In genomic region chr2:43312751-43313641, GRCh38 we compare ENCODE assay signal across 8 cellular contexts.
DNase-seq lines count a peak whose midpoint lies in the region; ATAC-seq and TF ChIP-seq lines count a peak whose summit lies in the region.

No MANE protein-coding gene starts in this region.

- H3K4me3 ChIP-seq in right atrium auricular region (no peak overlapping the region), subcutaneous abdominal adipose tissue (ENCODE audit: low read depth in 1 of 5, low read length in 5 of 5) (no peak overlapping the region)

- no peaks in the 10 kb centered on the region for H3K9me3 ChIP-seq in right atrium auricular region
- H3K9me3 ChIP-seq in subcutaneous abdominal adipose tissue (ENCODE audit: control insufficient read depth in 5 of 5, low read length in 5 of 5) = no peaks in the 10 kb centered on the region

- H3K36me3 ChIP-seq in right atrium auricular region (no peaks in the 10 kb centered on the region), subcutaneous abdominal adipose tissue (ENCODE audit: control insufficient read depth in 5 of 5, insufficient read depth in 5 of 5, low read length in 5 of 5) (peaks cover 0 to 4% (median 0%) of the 10 kb centered on the region in 5 donors)

- peak overlapping the region; percentile 56 to 65 for H3K27ac ChIP-seq in right atrium auricular region
- peak overlapping the region; percentile 75 for H3K27ac ChIP-seq in subcutaneous abdominal adipose tissue (ENCODE audit: low read depth, low read length)

- DNase-seq in H4 (ENCODE audit: low spot score) = peak; percentile 81
- peak; percentile 36 for DNase-seq in SK-N-DZ (ENCODE audit: low spot score)
- DNase-seq in right atrium auricular region (ENCODE audit: low spot score) = no peak
- DNase-seq in activated CD8-positive, alpha-beta memory T cell treated with anti-CD3 and anti-CD28 coated beads, Interleukin-2, amount 50 U/mL, for 4 hours = no peak
- no peak for DNase-seq in germinal center (ENCODE audit: low spot score)

- TF ChIP-seq CTCF in right atrium auricular region (IDR thresholded peaks at IDR 0.05) = no peak

- H3K9ac ChIP-seq in subcutaneous abdominal adipose tissue (ENCODE audit: low read length in 5 of 5) = peak overlapping the region in 1 of 5 donors; percentile 4

- H3K27me3 ChIP-seq in right atrium auricular region (no peaks in the 10 kb centered on the region), subcutaneous abdominal adipose tissue (ENCODE audit: control insufficient read depth in 5 of 5, insufficient read depth in 4 of 5, low read length in 5 of 5) (no peaks in the 10 kb centered on the region)

- H3K4me1 ChIP-seq in right atrium auricular region (peaks cover 0 to 21% of the 10 kb centered on the region in 2 donors), subcutaneous abdominal adipose tissue (ENCODE audit: control insufficient read depth in 5 of 5, insufficient read depth in 5 of 5, low read length in 5 of 5) (peaks cover 0 to 24% (median 23%) of the 10 kb centered on the region in 5 donors)

- ATAC-seq in GM21367 (IDR thresholded peaks at IDR 0.05; ENCODE audit: unreplicated experiment) = no peak
- no peak for ATAC-seq in GM21423 (IDR thresholded peaks at IDR 0.05; ENCODE audit: unreplicated experiment)

Comparison
In these comparisons a context has a peak if more than half of its experiments do, and no peak if none do; other contexts are left out.
1. DNase-seq: peak in H4 (single experiment) and SK-N-DZ (single experiment); none in right atrium auricular region (single experiment), activated CD8-positive, alpha-beta memory T cell treated with anti-CD3 and anti-CD28 coated beads, Interleukin-2, amount 50 U/mL, for 4 hours (single experiment) and germinal center (single experiment).